8 cellular contexts compared by ENCODE assay signal in the genomic region with DNA sequence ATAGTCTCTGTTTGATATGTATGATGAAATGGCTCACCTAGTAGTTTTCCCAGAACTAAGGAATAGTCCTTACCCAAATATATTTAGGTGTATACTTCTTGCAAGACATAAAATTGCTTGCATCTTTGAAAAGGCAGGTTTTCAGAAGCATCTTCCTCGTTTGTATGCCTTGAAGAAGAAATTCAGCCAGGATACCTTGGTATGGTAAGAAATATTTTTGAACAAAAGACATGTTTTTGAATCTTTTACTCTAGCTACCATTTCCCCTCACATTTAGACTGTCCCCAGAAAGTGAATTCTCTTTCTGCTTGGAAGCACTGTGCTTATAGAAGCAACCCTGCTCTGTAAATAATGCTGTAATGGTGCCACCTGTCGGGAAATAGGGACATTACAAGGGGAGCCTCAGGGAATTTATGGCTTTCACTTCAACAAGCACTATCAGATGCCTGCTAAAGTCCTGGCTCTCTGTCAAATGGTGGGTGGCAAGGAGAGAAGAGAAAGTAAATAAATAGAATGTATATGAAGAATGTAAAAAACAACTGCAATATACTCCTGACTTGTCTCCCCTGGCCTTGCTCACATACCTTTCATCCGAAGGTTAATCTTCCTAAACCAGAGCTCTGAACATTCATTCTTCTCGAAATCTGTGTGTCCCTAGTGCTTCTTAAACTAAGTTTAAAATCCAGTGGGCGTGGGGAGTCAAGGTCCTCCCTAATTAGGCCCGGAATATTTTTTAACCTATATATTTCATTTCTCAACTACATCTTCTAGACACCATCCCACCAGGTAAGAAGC. TPM values are rescaled to one million over a fixed set of nuclear protein-coding genes. Genes with fewer than 3 reads are reported as not detected.
DNase-seq lines count a peak whose midpoint lies in the region; ATAC-seq and TF ChIP-seq lines count a peak whose summit lies in the region.

No MANE protein-coding gene starts in this region.

- peak; percentile 65 for DNase-seq in HuH-7.5 (ENCODE audit: low spot score)
- DNase-seq in PC-9 = peak; percentile 47 to 68
- DNase-seq in activated T-cell treated with anti-CD3 and anti-CD28 coated beads, Interleukin-2, amount 50 U/mL, for 72 hours = peak; percentile 62 to 70
- DNase-seq in fibroblast of pulmonary artery (ENCODE audit: low read depth) = peak; percentile 82
- DNase-seq in non-pigmented ciliary epithelial cell (ENCODE audit: low read depth) = peak; percentile 32
- DNase-seq in type B pancreatic cell (ENCODE audit: extremely low spot score, unreplicated experiment) = no peak

- no peaks in the 10 kb centered on the region for H3K9me3 ChIP-seq in PC-9 (ENCODE audit: insufficient read depth, low read depth)

- no peak overlapping the region for H2AFZ ChIP-seq in PC-9

- H3K27me3 Mint-ChIP-seq in activated T-cell treated with anti-CD3 and anti-CD28 coated beads, Interleukin-2, amount 50 U/mL, for 72 hours (ENCODE audit: low read depth) = peaks cover 39% of the 10 kb centered on the region
- peaks cover 63% of the 10 kb centered on the region for H3K27me3 Mint-ChIP-seq in type B pancreatic cell

- no peaks in the 10 kb centered on the region for H3K36me3 Mint-ChIP-seq in activated T-cell treated with anti-CD3 and anti-CD28 coated beads, Interleukin-2, amount 50 U/mL, for 72 hours (ENCODE audit: insufficient read depth in 2 of 2)
- no peaks in the 10 kb centered on the region for H3K36me3 Mint-ChIP-seq in type B pancreatic cell

- H3F3A ChIP-seq in PC-9 (ENCODE audit: insufficient read depth, low read depth) = no peaks in the 10 kb centered on the region

- no peaks in the 10 kb centered on the region for H3K9me3 Mint-ChIP-seq in activated T-cell treated with anti-CD3 and anti-CD28 coated beads, Interleukin-2, amount 50 U/mL, for 72 hours
- H3K9me3 Mint-ChIP-seq in type B pancreatic cell = no peaks in the 10 kb centered on the region

- intact Hi-C loops in PC-9 (cut with micrococcal nuclease; ENCODE audit: unreplicated experiment) = loop anchor here (1.0 to 10.0 kb wide), 2 partner anchors 425 to 474 kb away; no protein-coding TSS in a partner anchor

- ATAC-seq in activated T-cell treated with anti-CD3 and anti-CD28 coated beads, Interleukin-2, amount 50 U/mL, for 72 hours (replicated peaks in 1 of 2) = peak; percentile 65 to 77

- CTCF ChIA-PET in PC-9 (lab: Charles Lee) = interaction anchor here (0.5 kb wide), 1 partner anchor 41 kb away, joined by 3 read pairs; no protein-coding TSS in a partner anchor

- BruUV-seq in PC-9 (replicated peaks; lab: Mats Ljungman, UMichigan) = no TSS peak

- TF ChIP-seq CTCF in 22Rv1 (IDR thresholded peaks at IDR 0.05) = peak; percentile 97
- TF ChIP-seq CTCF in GM12872 (IDR thresholded peaks at IDR 0.05; ENCODE audit: insufficient read depth, low read depth, low read length) = peak; percentile 83
- TF ChIP-seq CTCF in PC-9 (conservative IDR thresholded peaks at IDR 0.05) = peak; percentile 92
- TF ChIP-seq CTCF in fibroblast of pulmonary artery (IDR thresholded peaks at IDR 0.05; ENCODE audit: low read length, missing control alignments) = peak; percentile 94
- TF ChIP-seq CTCF in type B pancreatic cell (conservative IDR thresholded peaks at IDR 0.05) = peak; percentile 91

- no peak overlapping the region for H3K4me3 Mint-ChIP-seq in activated T-cell treated with anti-CD3 and anti-CD28 coated beads, Interleukin-2, amount 50 U/mL, for 72 hours
- H3K4me3 Mint-ChIP-seq in type B pancreatic cell = no peak overlapping the region

- POLR2A ChIA-PET in PC-9 (lab: Charles Lee; ENCODE audit: unreplicated experiment) = no interaction called here

- H3K36me3 ChIP-seq in PC-9 (ENCODE audit: low read depth) = no peaks in the 10 kb centered on the region

- H3K4me1 Mint-ChIP-seq in activated T-cell treated with anti-CD3 and anti-CD28 coated beads, Interleukin-2, amount 50 U/mL, for 72 hours (ENCODE audit: low read depth) = peaks cover 7% of the 10 kb centered on the region
- peaks cover 4% of the 10 kb centered on the region for H3K4me1 Mint-ChIP-seq in type B pancreatic cell (ENCODE audit: unreplicated experiment)

- 0 out of 2 replicates have a peak, but pooled peaks cover 8% of the 10 kb centered on the region for H3K4me1 ChIP-seq in PC-9 (replicated peaks; ENCODE audit: insufficient read depth)

- H3K9me2 ChIP-seq in PC-9 (ENCODE audit: insufficient read depth) = no peaks in the 10 kb centered on the region

- H3K27ac ChIP-seq in 22Rv1 (no peak overlapping the region), PC-9 (no peak overlapping the region)

- H3K79me2 ChIP-seq in PC-9 (ENCODE audit: low read depth) = no peaks in the 10 kb centered on the region

- peak overlapping the region; percentile 52 for H3K4me2 ChIP-seq in PC-9

- H4K20me1 ChIP-seq in PC-9 (ENCODE audit: insufficient read depth) = no peaks in the 10 kb centered on the region

- H3K4me3 ChIP-seq in PC-9 (no peak overlapping the region), fibroblast of pulmonary artery (replicated peaks; ENCODE audit: low read depth, low read length) (no peak overlapping the region)

- H3K27ac Mint-ChIP-seq in activated T-cell treated with anti-CD3 and anti-CD28 coated beads, Interleukin-2, amount 50 U/mL, for 72 hours = no peak overlapping the region
- H3K27ac Mint-ChIP-seq in type B pancreatic cell = no peak overlapping the region

- peaks cover 7% of the 10 kb centered on the region; the same call in 1 of the 2 replicates for H3K27me3 ChIP-seq in PC-9 (ENCODE audit: insufficient read depth, low read depth)

RNA-seq across cellular contexts. Expression of a gene that starts 6.1 kb away (rescaled TPM):
- not detected in 2 replicates for total RNA-seq in PC-9 (2021)
- under 1 TPM; 0.17 to 0.32 TPM for total RNA-seq in activated T-cell treated with anti-CD3 and anti-CD28 coated beads, Interleukin-2, amount 50 U/mL, for 72 hours
- total RNA-seq in type B pancreatic cell (ENCODE audit: low replicate concordance) = 0.98 and 2.4 TPM in 2 replicates

RNA-seq across cellular contexts. Expression of a gene that starts 13.6 kb away (rescaled TPM):
- not detected in 2 replicates for total RNA-seq in PC-9 (2021)
- not detected for total RNA-seq in activated T-cell treated with anti-CD3 and anti-CD28 coated beads, Interleukin-2, amount 50 U/mL, for 72 hours
- not detected in 2 replicates for total RNA-seq in type B pancreatic cell (ENCODE audit: low replicate concordance)

RNA-seq across cellular contexts. Expression of a gene that starts 32.2 kb away (rescaled TPM):
- total RNA-seq in PC-9 (2021) (21.8 and 25.1 TPM in 2 replicates), type B pancreatic cell (ENCODE audit: low replicate concordance) (27.0 and 29.5 TPM in 2 replicates)
- 10 to 100 TPM; 52.3 to 61.8 TPM for total RNA-seq in activated T-cell treated with anti-CD3 and anti-CD28 coated beads, Interleukin-2, amount 50 U/mL, for 72 hours
